In the genomic region with DNA sequence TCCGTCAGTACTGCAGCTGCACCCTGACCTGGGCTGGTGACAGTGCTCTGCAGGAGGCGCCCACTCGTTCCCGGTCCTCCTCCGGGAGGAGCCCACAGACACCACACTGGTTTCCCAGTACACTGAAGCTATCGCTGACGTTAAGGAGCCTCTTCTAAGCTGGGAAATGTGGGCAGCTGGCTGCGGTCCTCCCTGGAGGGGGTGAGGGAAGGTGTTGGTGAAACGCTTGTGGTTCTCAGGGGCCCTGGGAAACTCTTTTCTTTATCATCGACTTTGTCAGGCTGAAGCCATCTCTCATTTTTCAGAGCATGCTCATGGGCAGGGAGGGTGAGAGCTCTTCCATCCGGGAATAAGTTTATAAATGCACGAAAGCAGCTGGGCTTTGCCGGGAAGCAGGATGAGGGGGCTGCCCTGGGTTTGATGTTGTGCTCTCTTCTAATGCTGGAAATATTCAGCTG, we compare ENCODE assay signal across 13 cellular contexts.
DNase-seq lines count a peak whose midpoint lies in the region; ATAC-seq and TF ChIP-seq lines count a peak whose summit lies in the region.
"Had no signal": no experiment of that assay in that cellular context is flagged by ENCODE, and none has a peak within 500 bp of the region (broad histone marks: within the 10 kb centered on the region; RNA-seq: fewer than 3 reads in every experiment).

No MANE protein-coding gene starts in this region.

- H3K27me3 Mint-ChIP-seq in activated naive CD8-positive, alpha-beta T cell treated with anti-CD3 and anti-CD28 coated beads, Interleukin-2, amount 50 U/mL, for 24 hours = no peaks in the 10 kb centered on the region
- H3K27me3 Mint-ChIP-seq in activated naive CD8-positive, alpha-beta T cell treated with anti-CD3 and anti-CD28 coated beads for 36 hours = no peaks in the 10 kb centered on the region
- no peaks in the 10 kb centered on the region for H3K27me3 Mint-ChIP-seq in stimulated activated memory B cell treated with anti-CD40 and anti-IgM and Interleukin-4, amounts not matched to agents 10 μg/mL and 1 μg/mL and 100 μg/mL, for 72 hours
- H3K27me3 Mint-ChIP-seq: B cell had no signal

- no peak overlapping the region for H3K4me3 ChIP-seq in fibroblast of villous mesenchyme (ENCODE audit: low read depth, low read length)
- no peak overlapping the region for H3K4me3 ChIP-seq in A673 (ENCODE audit: low read depth, low read length, poor library complexity, severe bottlenecking)

- H3K27ac ChIP-seq in A673 (ENCODE audit: low read depth, low read length, poor library complexity, severe bottlenecking) = no peak overlapping the region

- TF ChIP-seq CTCF in fibroblast of villous mesenchyme (IDR thresholded peaks at IDR 0.05; ENCODE audit: insufficient read depth, low read depth, low read length) (peak; percentile 3), A673 (conservative IDR thresholded peaks at IDR 0.05; ENCODE audit: low read depth, low read length) (no peak)

- H3K27me3 ChIP-seq in A673 (replicated peaks; ENCODE audit: insufficient read depth, low read depth, low read length, poor library complexity) = no peaks in the 10 kb centered on the region

- H3K27ac Mint-ChIP-seq in activated naive CD8-positive, alpha-beta T cell treated with anti-CD3 and anti-CD28 coated beads, Interleukin-2, amount 50 U/mL, for 24 hours = no peak overlapping the region
- no peak overlapping the region for H3K27ac Mint-ChIP-seq in activated naive CD8-positive, alpha-beta T cell treated with anti-CD3 and anti-CD28 coated beads for 36 hours
- peak overlapping the region; percentile 30 for H3K27ac Mint-ChIP-seq in stimulated activated memory B cell treated with anti-CD40 and anti-IgM and Interleukin-4, amounts not matched to agents 10 μg/mL and 1 μg/mL and 100 μg/mL, for 72 hours
- H3K27ac Mint-ChIP-seq: B cell had no signal

- H3K9me3 ChIP-seq in A673 (ENCODE audit: low read depth, low read length, poor library complexity, severe bottlenecking) = no peaks in the 10 kb centered on the region

- H3K9me3 Mint-ChIP-seq in activated naive CD8-positive, alpha-beta T cell treated with anti-CD3 and anti-CD28 coated beads, Interleukin-2, amount 50 U/mL, for 24 hours = no peaks in the 10 kb centered on the region
- no peaks in the 10 kb centered on the region for H3K9me3 Mint-ChIP-seq in activated naive CD8-positive, alpha-beta T cell treated with anti-CD3 and anti-CD28 coated beads for 36 hours
- no peaks in the 10 kb centered on the region for H3K9me3 Mint-ChIP-seq in stimulated activated memory B cell treated with anti-CD40 and anti-IgM and Interleukin-4, amounts not matched to agents 10 μg/mL and 1 μg/mL and 100 μg/mL, for 72 hours

- no peak overlapping the region for H3K4me3 Mint-ChIP-seq in activated naive CD8-positive, alpha-beta T cell treated with anti-CD3 and anti-CD28 coated beads, Interleukin-2, amount 50 U/mL, for 24 hours
- H3K4me3 Mint-ChIP-seq in activated naive CD8-positive, alpha-beta T cell treated with anti-CD3 and anti-CD28 coated beads for 36 hours = no peak overlapping the region
- no peak overlapping the region for H3K4me3 Mint-ChIP-seq in stimulated activated memory B cell treated with anti-CD40 and anti-IgM and Interleukin-4, amounts not matched to agents 10 μg/mL and 1 μg/mL and 100 μg/mL, for 72 hours
- H3K4me3 Mint-ChIP-seq: B cell had no signal

- intact Hi-C loops in A673 (cut with micrococcal nuclease; ENCODE audit: unreplicated experiment) = no loop called here

- H3K4me1 ChIP-seq in A673 (ENCODE audit: insufficient read depth, low read length, poor library complexity, severe bottlenecking) = no peaks in the 10 kb centered on the region

- peak; percentile 58 for ATAC-seq in activated naive CD8-positive, alpha-beta T cell treated with anti-CD3 and anti-CD28 coated beads, Interleukin-2, amount 50 U/mL, for 24 hours
- ATAC-seq in stimulated activated memory B cell treated with anti-CD40 and anti-IgM and Interleukin-4, amounts not matched to agents 10 μg/mL and 1 μg/mL and 100 μg/mL, for 72 hours = no peak

- H3K4me1 Mint-ChIP-seq in activated naive CD8-positive, alpha-beta T cell treated with anti-CD3 and anti-CD28 coated beads, Interleukin-2, amount 50 U/mL, for 24 hours = peaks cover 28% of the 10 kb centered on the region
- peaks cover 13% of the 10 kb centered on the region for H3K4me1 Mint-ChIP-seq in activated naive CD8-positive, alpha-beta T cell treated with anti-CD3 and anti-CD28 coated beads for 36 hours
- peaks cover 74% of the 10 kb centered on the region for H3K4me1 Mint-ChIP-seq in stimulated activated memory B cell treated with anti-CD40 and anti-IgM and Interleukin-4, amounts not matched to agents 10 μg/mL and 1 μg/mL and 100 μg/mL, for 72 hours

- BruUV-seq in A673 (replicated peaks; lab: Mats Ljungman, UMichigan) = no TSS peak

- peaks cover 3% of the 10 kb centered on the region for H3K36me3 Mint-ChIP-seq in activated naive CD8-positive, alpha-beta T cell treated with anti-CD3 and anti-CD28 coated beads, Interleukin-2, amount 50 U/mL, for 24 hours (ENCODE audit: low read depth)
- H3K36me3 Mint-ChIP-seq in activated naive CD8-positive, alpha-beta T cell treated with anti-CD3 and anti-CD28 coated beads for 36 hours = peaks cover 4% of the 10 kb centered on the region
- peaks cover 39% of the 10 kb centered on the region for H3K36me3 Mint-ChIP-seq in stimulated activated memory B cell treated with anti-CD40 and anti-IgM and Interleukin-4, amounts not matched to agents 10 μg/mL and 1 μg/mL and 100 μg/mL, for 72 hours

- CTCF ChIA-PET in A673 (lab: Charles Lee) = no interaction called here

- no peaks in the 10 kb centered on the region for H3K36me3 ChIP-seq in A673 (ENCODE audit: insufficient read depth, low read length, poor library complexity, severe bottlenecking)

- no peak for DNase-seq in activated naive CD8-positive, alpha-beta T cell treated with anti-CD3 and anti-CD28 coated beads, Interleukin-2, amount 50 U/mL, for 24 hours
- no peak for DNase-seq in activated naive CD8-positive, alpha-beta T cell treated with anti-CD3 and anti-CD28 coated beads for 36 hours
- peak; percentile 41 to 73 for DNase-seq in SHP77 (lab: John Stamatoyannopoulos, UW)
- DNase-seq in fibroblast of villous mesenchyme (ENCODE audit: low read depth) = peak; percentile 74
- no peak for DNase-seq in SK-N-DZ (ENCODE audit: low spot score)
- DNase-seq in glomerular visceral epithelial cell (ENCODE audit: extremely low spot score) = no peak
- DNase-seq in A673 (ENCODE audit: low spot score) = no peak
- DNase-seq: aorta, NCI-H1694 treated with DMSO at 0.1 percent for 48 hours, NCI-H69, SIG-M5 had no signal

- POLR2A ChIA-PET in A673 (lab: Charles Lee; ENCODE audit: low non-redundant PET) = no interaction called here

Comparison
In these comparisons a context has a peak if more than half of its experiments do, and no peak if none do; other contexts are left out.
1. DNase-seq: peak in SHP77 (2 of 2) and fibroblast of villous mesenchyme (single experiment); none in activated naive CD8-positive, alpha-beta T cell treated with anti-CD3 and anti-CD28 coated beads, Interleukin-2, amount 50 U/mL, for 24 hours (single experiment), activated naive CD8-positive, alpha-beta T cell treated with anti-CD3 and anti-CD28 coated beads for 36 hours (single experiment), SK-N-DZ (single experiment), glomerular visceral epithelial cell (single experiment) and A673 (single experiment).